Comparison of ENCODE assay signal across 8 cellular contexts in genomic region chr6:105993769-105994521, GRCh38.
DNase-seq lines count a peak whose midpoint lies in the region; ATAC-seq and TF ChIP-seq lines count a peak whose summit lies in the region.

No MANE protein-coding gene starts in this region.

- no peak overlapping the region for H3K9ac ChIP-seq in iPS-15b (ENCODE audit: low read depth, low read length)

- DNase-seq in GM13977 (ENCODE audit: low spot score) (peak; percentile 41), astrocyte of the cerebellum (ENCODE audit: low read depth) (no peak), 8988T (no peak)
- DNase-seq in stimulated activated CD4-positive, alpha-beta T cell treated with anti-CD3 and anti-CD28 coated beads, Interleukin-1b, Interleukin-23, amount 100 ng/mL, for 48 hours: peak; percentile 32

- TF ChIP-seq CTCF in GM13977 (IDR thresholded peaks at IDR 0.05; ENCODE audit: extremely low read depth, insufficient read depth, missing control alignments) (no peak), astrocyte of the cerebellum (IDR thresholded peaks at IDR 0.05; ENCODE audit: low read depth, low read length, missing control alignments) (no peak)

- H3K4me3 ChIP-seq in astrocyte of the cerebellum (ENCODE audit: low read depth, low read length) (peak overlapping the region; percentile 65), iPS-15b (ENCODE audit: low read depth, low read length) (peak overlapping the region; percentile 59)

- in situ Hi-C loops in GM13977 (cut with MboI; ENCODE audit: low pct_unique_long_range_greater_than_20kb, low sequenced_read_pairs, unreplicated experiment) (no loop called here), astrocyte of the cerebellum (cut with HindIII; ENCODE audit: low sequenced_read_pairs) (no loop called here)

- peaks cover 11% of the 10 kb centered on the region for H3K4me1 ChIP-seq in iPS-15b (ENCODE audit: control insufficient read depth, insufficient read depth, low read length)

- ATAC-seq in SK-N-SH treated with all-trans-retinoic acid at 6 μM for 48 hours (peak; percentile 11), HG02938 (IDR thresholded peaks at IDR 0.05; ENCODE audit: unreplicated experiment) (no peak), GM19455 (IDR thresholded peaks at IDR 0.05; ENCODE audit: unreplicated experiment) (no peak)

- H3K9me3 ChIP-seq in iPS-15b (ENCODE audit: control insufficient read depth, insufficient read depth, low read length): no peaks in the 10 kb centered on the region

- peaks cover 90% of the 10 kb centered on the region for H3K27me3 ChIP-seq in iPS-15b (ENCODE audit: control insufficient read depth, insufficient read depth, low read length)

- H3K36me3 ChIP-seq in iPS-15b (ENCODE audit: control insufficient read depth, insufficient read depth, low read length): no peaks in the 10 kb centered on the region

TF ChIP-seq in SK-N-SH treated with all-trans-retinoic acid at 6 μM for 48 hours, 23 proteins besides CTCF, POLR2A, EP300 and RAD21:
- no peak for TF ChIP-seq OSR1 (CRISPR knock-in tag; IDR thresholded peaks at IDR 0.05)
- no peak for TF ChIP-seq TCF4 (CRISPR knock-in tag; IDR thresholded peaks at IDR 0.05; ENCODE audit: borderline replicate concordance)
- no peak for TF ChIP-seq POU6F1 (CRISPR knock-in tag; IDR thresholded peaks at IDR 0.05; ENCODE audit: borderline replicate concordance, low read depth)
- TF ChIP-seq ESRRG (CRISPR knock-in tag; IDR thresholded peaks at IDR 0.05): no peak
- TF ChIP-seq PPARA (CRISPR knock-in tag; IDR thresholded peaks at IDR 0.05; ENCODE audit: borderline replicate concordance): no peak
- no peak for TF ChIP-seq ZNF8 (CRISPR knock-in tag; IDR thresholded peaks at IDR 0.05)
- no peak for TF ChIP-seq ZFP3 (CRISPR knock-in tag; IDR thresholded peaks at IDR 0.05)
- TF ChIP-seq ZNF70 (CRISPR knock-in tag; IDR thresholded peaks at IDR 0.05): no peak
- TF ChIP-seq, protein P1, sequence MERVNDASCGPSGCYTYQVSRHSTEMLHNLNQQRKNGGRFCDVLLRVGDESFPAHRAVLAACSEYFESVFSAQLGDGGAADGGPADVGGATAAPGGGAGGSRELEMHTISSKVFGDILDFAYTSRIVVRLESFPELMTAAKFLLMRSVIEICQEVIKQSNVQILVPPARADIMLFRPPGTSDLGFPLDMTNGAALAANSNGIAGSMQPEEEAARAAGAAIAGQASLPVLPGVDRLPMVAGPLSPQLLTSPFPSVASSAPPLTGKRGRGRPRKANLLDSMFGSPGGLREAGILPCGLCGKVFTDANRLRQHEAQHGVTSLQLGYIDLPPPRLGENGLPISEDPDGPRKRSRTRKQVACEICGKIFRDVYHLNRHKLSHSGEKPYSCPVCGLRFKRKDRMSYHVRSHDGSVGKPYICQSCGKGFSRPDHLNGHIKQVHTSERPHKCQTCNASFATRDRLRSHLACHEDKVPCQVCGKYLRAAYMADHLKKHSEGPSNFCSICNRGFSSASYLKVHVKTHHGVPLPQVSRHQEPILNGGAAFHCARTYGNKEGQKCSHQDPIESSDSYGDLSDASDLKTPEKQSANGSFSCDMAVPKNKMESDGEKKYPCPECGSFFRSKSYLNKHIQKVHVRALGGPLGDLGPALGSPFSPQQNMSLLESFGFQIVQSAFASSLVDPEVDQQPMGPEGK (CRISPR knock-in tag; IDR thresholded peaks at IDR 0.05; ENCODE audit: borderline replicate concordance): no peak
- TF ChIP-seq ARNTL (CRISPR knock-in tag; IDR thresholded peaks at IDR 0.05; ENCODE audit: borderline replicate concordance, low read depth): no peak
TF ChIP-seq in SK-N-SH treated with all-trans-retinoic acid at 6 μM for 48 hours: peak in this region for 0.

Comparison
In these comparisons a context has a peak if more than half of its experiments do, and no peak if none do; other contexts are left out.
1. DNase-seq: peak in GM13977 (single experiment) and stimulated activated CD4-positive, alpha-beta T cell treated with anti-CD3 and anti-CD28 coated beads, Interleukin-1b, Interleukin-23, amount 100 ng/mL, for 48 hours (single experiment); none in astrocyte of the cerebellum (single experiment) and 8988T (single experiment).